16 cellular contexts compared by ENCODE assay signal in the genomic region with DNA sequence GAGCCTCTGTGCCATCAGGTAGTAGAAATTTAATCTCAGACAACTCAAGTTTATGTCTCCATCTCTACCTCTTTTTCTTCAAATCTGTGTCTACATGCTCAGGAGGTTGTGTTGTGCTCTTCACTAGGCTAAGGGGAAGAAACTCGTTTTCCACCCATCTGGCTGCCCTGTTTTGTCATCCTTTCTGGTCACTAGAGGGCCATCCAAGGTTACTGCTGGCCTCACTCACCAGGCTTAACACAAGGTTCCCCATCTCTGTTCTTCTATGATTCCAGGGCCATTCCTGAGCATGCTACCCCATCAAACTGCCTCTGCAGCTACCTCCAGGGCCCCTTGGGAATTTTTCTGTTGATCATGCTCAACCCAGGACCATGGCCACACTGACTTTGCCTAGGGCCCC.
DNase-seq lines count a peak whose midpoint lies in the region; ATAC-seq and TF ChIP-seq lines count a peak whose summit lies in the region.
"Had no signal": no experiment of that assay in that cellular context is flagged by ENCODE, and none has a peak within 500 bp of the region (broad histone marks: within the 10 kb centered on the region; RNA-seq: fewer than 3 reads in every experiment).

No MANE protein-coding gene starts in this region.

- H3K4me3 Mint-ChIP-seq in activated T-helper 2 cell treated with anti-CD3 and anti-CD28 coated beads, Interferon-gamma antibody, Interleukin-2, Interleukin-4, amounts not matched to agents 10 μg/mL and 5 μg/mL and 100 μg/mL, durations not matched to agents 14 hours and 24 hours and 36 hours (ENCODE audit: low read depth) = no peak overlapping the region
- H3K4me3 Mint-ChIP-seq in T-helper 17 cell = no peak overlapping the region
- H3K4me3 Mint-ChIP-seq: activated CD8-positive, alpha-beta T cell treated with anti-CD3 and anti-CD28 coated beads for 36 hours; naive thymus-derived CD4-positive, alpha-beta T cell; stimulated activated naive B cell treated with anti-CD40 and anti-IgM and Interleukin-4, amounts not matched to agents 10 μg/mL and 1 μg/mL and 100 μg/mL, for 72 hours had no signal

- peaks cover 34% of the 10 kb centered on the region for H3K9me3 Mint-ChIP-seq in activated T-helper 2 cell treated with anti-CD3 and anti-CD28 coated beads, Interferon-gamma antibody, Interleukin-2, Interleukin-4, amounts not matched to agents 10 μg/mL and 5 μg/mL and 100 μg/mL, durations not matched to agents 14 hours and 24 hours and 36 hours

- ATAC-seq in lower lobe of right lung = peak in 1 of 2 donors; percentile 77
- no peak for ATAC-seq in T-helper 17 cell
- ATAC-seq in HG02642 (IDR thresholded peaks at IDR 0.05; ENCODE audit: poor library complexity, unreplicated experiment) = no peak
- ATAC-seq: activated CD8-positive, alpha-beta T cell treated with anti-CD3 and anti-CD28 coated beads for 36 hours; naive thymus-derived CD4-positive, alpha-beta T cell; stimulated activated naive B cell treated with anti-CD40 and anti-IgM and Interleukin-4, amounts not matched to agents 10 μg/mL and 1 μg/mL and 100 μg/mL, for 72 hours had no signal

- intact Hi-C loops in dorsolateral prefrontal cortex (cut with DNase I) (loop anchor here in 1 of 2 donors (5.0 to 10.0 kb wide), 4 partner anchors 208 to 711 kb away; no protein-coding TSS in a partner anchor), lower lobe of right lung (cut with DNase I) (no loop called here)
- intact Hi-C loops in activated T-helper 2 cell treated with anti-CD3 and anti-CD28 coated beads, Interferon-gamma antibody, Interleukin-2, Interleukin-4, amounts not matched to agents 10 μg/mL and 5 μg/mL and 100 μg/mL, durations not matched to agents 14 hours and 24 hours and 36 hours (cut with micrococcal nuclease) = no loop called here

- no peak for TF ChIP-seq POLR2A in NB4 (IDR thresholded peaks at IDR 0.05; ENCODE audit: extremely low read depth, insufficient read length)

- peak overlapping the region in 4 of 59 donors; percentile 4 to 31 (median 24) for H3K27ac ChIP-seq in dorsolateral prefrontal cortex
- no peak overlapping the region for H3K27ac ChIP-seq in lower lobe of right lung

- DNase-seq in AG09319 (ENCODE audit: extremely low read depth, low read depth) (no peak), NB4 (ENCODE audit: low read depth) (peak; percentile 12), dorsolateral prefrontal cortex (peak in 4 of 10 donors; percentile 34 to 48 (median 40)), lower lobe of right lung (no peak), T-helper 17 cell (no peak)
- no peak for DNase-seq in activated T-helper 2 cell treated with anti-CD3 and anti-CD28 coated beads, Interferon-gamma antibody, Interleukin-2, Interleukin-4, amounts not matched to agents 10 μg/mL and 5 μg/mL and 100 μg/mL, durations not matched to agents 14 hours and 24 hours and 36 hours (ENCODE audit: low spot score)
- no peak for DNase-seq in activated naive CD4-positive, alpha-beta T cell treated with Interleukin-2 at 50 U/mL for 16 hours
- DNase-seq: activated CD8-positive, alpha-beta T cell treated with anti-CD3 and anti-CD28 coated beads for 36 hours; activated naive CD4-positive, alpha-beta T cell treated with anti-CD3 and anti-CD28 coated beads, Interleukin-2, amount 50 U/mL, for 16 hours; effector memory CD4-positive, alpha-beta T cell; Karpas-422; naive thymus-derived CD4-positive, alpha-beta T cell; NCI-H446; SIG-M5; stimulated activated naive B cell treated with anti-CD40 and anti-IgM and Interleukin-4, amounts not matched to agents 10 μg/mL and 1 μg/mL and 100 μg/mL, for 72 hours had no signal

- no peak overlapping the region for H3K27ac Mint-ChIP-seq in activated T-helper 2 cell treated with anti-CD3 and anti-CD28 coated beads, Interferon-gamma antibody, Interleukin-2, Interleukin-4, amounts not matched to agents 10 μg/mL and 5 μg/mL and 100 μg/mL, durations not matched to agents 14 hours and 24 hours and 36 hours
- H3K27ac Mint-ChIP-seq in T-helper 17 cell = no peak overlapping the region
- H3K27ac Mint-ChIP-seq: activated CD8-positive, alpha-beta T cell treated with anti-CD3 and anti-CD28 coated beads for 36 hours; naive thymus-derived CD4-positive, alpha-beta T cell; stimulated activated naive B cell treated with anti-CD40 and anti-IgM and Interleukin-4, amounts not matched to agents 10 μg/mL and 1 μg/mL and 100 μg/mL, for 72 hours had no signal

- H3K4me3 ChIP-seq in NB4 (ENCODE audit: low read depth, low read length) = no peak overlapping the region
- no peak overlapping the region for H3K4me3 ChIP-seq in dorsolateral prefrontal cortex
- no peak overlapping the region for H3K4me3 ChIP-seq in lower lobe of right lung

- H3K36me3 Mint-ChIP-seq in activated T-helper 2 cell treated with anti-CD3 and anti-CD28 coated beads, Interferon-gamma antibody, Interleukin-2, Interleukin-4, amounts not matched to agents 10 μg/mL and 5 μg/mL and 100 μg/mL, durations not matched to agents 14 hours and 24 hours and 36 hours (ENCODE audit: low read depth) = no peaks in the 10 kb centered on the region
- no peaks in the 10 kb centered on the region for H3K36me3 Mint-ChIP-seq in T-helper 17 cell (ENCODE audit: low read depth)
- H3K36me3 Mint-ChIP-seq: stimulated activated naive B cell treated with anti-CD40 and anti-IgM and Interleukin-4, amounts not matched to agents 10 μg/mL and 1 μg/mL and 100 μg/mL, for 72 hours had no signal

- H3K27me3 ChIP-seq in dorsolateral prefrontal cortex (peaks cover 0 to 6% (median 0%) of the 10 kb centered on the region in 45 donors), lower lobe of right lung (ENCODE audit: low read depth) (no peaks in the 10 kb centered on the region)

- H3K36me3 ChIP-seq in lower lobe of right lung = no peaks in the 10 kb centered on the region

- peak; percentile 18 for TF ChIP-seq CTCF in AG09319 (IDR thresholded peaks at IDR 0.05; ENCODE audit: low read depth, low read length)
- TF ChIP-seq CTCF in NB4 (IDR thresholded peaks at IDR 0.05; ENCODE audit: low read depth, low read length) = peak; percentile 16
- TF ChIP-seq CTCF in dorsolateral prefrontal cortex (IDR thresholded peaks at IDR 0.05 in 54 of 56, conservative IDR thresholded peaks at IDR 0.05 in 2 of 56; ENCODE audit: low read depth in 1 of 56, partially characterized antibody in 56 of 56) = peak in 50 of 56 donors; percentile 19 to 71 (median 46)
- peak; percentile 31 for TF ChIP-seq CTCF in lower lobe of right lung (IDR thresholded peaks at IDR 0.05)

- no peaks in the 10 kb centered on the region for H3K4me1 ChIP-seq in lower lobe of right lung

- H3K9me3 ChIP-seq in lower lobe of right lung = no peaks in the 10 kb centered on the region
- no peaks in the 10 kb centered on the region for H3K9me3 ChIP-seq in T-helper 17 cell (ENCODE audit: control insufficient read depth, low read length, poor library complexity, severe bottlenecking)

- no peaks in the 10 kb centered on the region for H3K4me1 Mint-ChIP-seq in activated T-helper 2 cell treated with anti-CD3 and anti-CD28 coated beads, Interferon-gamma antibody, Interleukin-2, Interleukin-4, amounts not matched to agents 10 μg/mL and 5 μg/mL and 100 μg/mL, durations not matched to agents 14 hours and 24 hours and 36 hours (ENCODE audit: low read depth)
- no peaks in the 10 kb centered on the region for H3K4me1 Mint-ChIP-seq in T-helper 17 cell
- H3K4me1 Mint-ChIP-seq: naive thymus-derived CD4-positive, alpha-beta T cell; stimulated activated naive B cell treated with anti-CD40 and anti-IgM and Interleukin-4, amounts not matched to agents 10 μg/mL and 1 μg/mL and 100 μg/mL, for 72 hours had no signal

- H3K27me3 Mint-ChIP-seq in activated T-helper 2 cell treated with anti-CD3 and anti-CD28 coated beads, Interferon-gamma antibody, Interleukin-2, Interleukin-4, amounts not matched to agents 10 μg/mL and 5 μg/mL and 100 μg/mL, durations not matched to agents 14 hours and 24 hours and 36 hours (ENCODE audit: low read depth) = no peaks in the 10 kb centered on the region
- H3K27me3 Mint-ChIP-seq in T-helper 17 cell = no peaks in the 10 kb centered on the region
- H3K27me3 Mint-ChIP-seq: activated CD8-positive, alpha-beta T cell treated with anti-CD3 and anti-CD28 coated beads for 36 hours; naive thymus-derived CD4-positive, alpha-beta T cell; stimulated activated naive B cell treated with anti-CD40 and anti-IgM and Interleukin-4, amounts not matched to agents 10 μg/mL and 1 μg/mL and 100 μg/mL, for 72 hours had no signal
